In genomic region chr6:135052939-135053338, GRCh38 we compare ENCODE assay signal across 1 cellular context.
TF ChIP-seq lines count a peak whose summit lies in the region.

No MANE protein-coding gene starts in this region.

TF ChIP-seq in K562, 482 proteins besides CTCF, POLR2A, EP300 and RAD21 (continued from another document and continues in another):
- TF ChIP-seq ZNF449 (CRISPR knock-in tag; IDR thresholded peaks at IDR 0.05) = no peak
- 0 out of 4 replicates have a peak, but pooled peaks of 1 of the 2 experiments have one; percentile 26 for TF ChIP-seq SIN3A (IDR thresholded peaks at IDR 0.05; ENCODE audit: borderline replicate concordance in 2 of 2, control insufficient read depth in 1 of 2, low read depth in 2 of 2, low read length in 2 of 2)
- no peak for TF ChIP-seq CCAR2 (IDR thresholded peaks at IDR 0.05; ENCODE audit: low read depth, low read length)
- TF ChIP-seq ZNF263 (CRISPR knock-in tag; IDR thresholded peaks at IDR 0.05; ENCODE audit: borderline replicate concordance) = peak; percentile 92
- TF ChIP-seq MYC (IDR thresholded peaks at IDR 0.05; ENCODE audit: low read depth, low read length) = no peak
- TF ChIP-seq MYC (CRISPR knock-in tag; IDR thresholded peaks at IDR 0.05; ENCODE audit: borderline replicate concordance, low read depth) = no peak
- TF ChIP-seq PYGO2 (tag; IDR thresholded peaks at IDR 0.05) = no peak
- no peak for TF ChIP-seq TSC22D4 (tag; IDR thresholded peaks at IDR 0.05)
- TF ChIP-seq GTF2E2 (tag; IDR thresholded peaks at IDR 0.05) = no peak
- TF ChIP-seq ZNF584 (CRISPR knock-in tag; IDR thresholded peaks at IDR 0.05; ENCODE audit: low read depth) = no peak
- no peak for TF ChIP-seq ZNF324 (CRISPR knock-in tag; IDR thresholded peaks at IDR 0.05)
- 0 out of 2 replicates have a peak, but pooled peaks have one; percentile 21 for TF ChIP-seq DPF2 (IDR thresholded peaks at IDR 0.05)
- TF ChIP-seq HMGXB4 (CRISPR knock-in tag; IDR thresholded peaks at IDR 0.05) = no peak
- no peak for TF ChIP-seq TAF7 (tag; IDR thresholded peaks at IDR 0.05)
- TF ChIP-seq IFI16 (CRISPR knock-in tag; IDR thresholded peaks at IDR 0.05) = no peak
- TF ChIP-seq FOXK2 (conservative IDR thresholded peaks at IDR 0.05 in 1 of 2, IDR thresholded peaks at IDR 0.05 in 1 of 2; ENCODE audit: low read depth in 2 of 2) = peak; percentile 58 to 68; a peak in 2 of 4 replicates
- TF ChIP-seq HLTF (IDR thresholded peaks at IDR 0.05) = no peak
- TF ChIP-seq KAT8 (IDR thresholded peaks at IDR 0.05; ENCODE audit: low read depth) = no peak
- TF ChIP-seq CEBPZ (IDR thresholded peaks at IDR 0.05; ENCODE audit: borderline replicate concordance, low read depth, low read length) = no peak
- no peak for TF ChIP-seq HDAC3 (IDR thresholded peaks at IDR 0.05; ENCODE audit: borderline replicate concordance, partially characterized antibody)
- no peak for TF ChIP-seq TBL1XR1 (IDR thresholded peaks at IDR 0.05; ENCODE audit: low read length in 2 of 2)
- no peak for TF ChIP-seq NFE2 (IDR thresholded peaks at IDR 0.05; ENCODE audit: low read depth)
- TF ChIP-seq NR2C2 (CRISPR knock-in tag; IDR thresholded peaks at IDR 0.05) = no peak
- no peak for TF ChIP-seq NR2C2 (tag; IDR thresholded peaks at IDR 0.05)
- peak; percentile 30 for TF ChIP-seq SAP30 (IDR thresholded peaks at IDR 0.05; ENCODE audit: borderline replicate concordance, insufficient read depth, low read depth, low read length, poor library complexity, severe bottlenecking)
- no peak for TF ChIP-seq SMAD3 (CRISPR knock-in tag; conservative IDR thresholded peaks at IDR 0.05)
- no peak for TF ChIP-seq TEAD4 (IDR thresholded peaks at IDR 0.05; ENCODE audit: low read length)
- no peak for TF ChIP-seq TEAD4 (CRISPR knock-in tag; IDR thresholded peaks at IDR 0.05; ENCODE audit: borderline replicate concordance)
- no peak for TF ChIP-seq CREB5 (CRISPR knock-in tag; IDR thresholded peaks at IDR 0.05)
- TF ChIP-seq REST (CRISPR knock-in tag; IDR thresholded peaks at IDR 0.05; ENCODE audit: low read depth) = no peak
- no peak for TF ChIP-seq UBTF (IDR thresholded peaks at IDR 0.05; ENCODE audit: borderline replicate concordance in 1 of 2, low read depth in 2 of 2, low read length in 2 of 2)
- TF ChIP-seq FUS (optimal IDR thresholded peaks at IDR 0.05; ENCODE audit: low read depth, low read length) = no peak
- TF ChIP-seq LARP7 (IDR thresholded peaks at IDR 0.05) = no peak
- no peak for TF ChIP-seq GATA2 (CRISPR knock-in tag; IDR thresholded peaks at IDR 0.05)
- no peak for TF ChIP-seq ZNF197 (CRISPR knock-in tag; IDR thresholded peaks at IDR 0.05; ENCODE audit: low read depth)
- TF ChIP-seq NCOA1 (IDR thresholded peaks at IDR 0.05; ENCODE audit: low read depth) = peak; percentile 13; the same call in 1 of the 2 replicates
- no peak for TF ChIP-seq POLR2G (IDR thresholded peaks at IDR 0.05; ENCODE audit: low read depth, low read length)
- no peak for TF ChIP-seq KLF1 (tag; IDR thresholded peaks at IDR 0.05)
- peak; percentile 58; the same call in 1 of the 2 replicates for TF ChIP-seq JUND (IDR thresholded peaks at IDR 0.05; ENCODE audit: borderline replicate concordance, low read depth, low read length)
- peak; percentile 62; the same call in 2 of the 3 replicates for TF ChIP-seq JUND (tag; IDR thresholded peaks at IDR 0.05; ENCODE audit: borderline replicate concordance, low read depth, low read length)
- TF ChIP-seq CUX1 (CRISPR knock-in tag; IDR thresholded peaks at IDR 0.05) = no peak
- TF ChIP-seq E2F1 (CRISPR knock-in tag; IDR thresholded peaks at IDR 0.05) = no peak
- no peak for TF ChIP-seq KLF6 (CRISPR knock-in tag; IDR thresholded peaks at IDR 0.05; ENCODE audit: borderline replicate concordance)
- no peak for TF ChIP-seq HNRNPK (IDR thresholded peaks at IDR 0.05; ENCODE audit: low read depth, low read length, poor library complexity, severe bottlenecking)
